ENCODE assay signal across 24 cellular contexts in the genomic region with DNA sequence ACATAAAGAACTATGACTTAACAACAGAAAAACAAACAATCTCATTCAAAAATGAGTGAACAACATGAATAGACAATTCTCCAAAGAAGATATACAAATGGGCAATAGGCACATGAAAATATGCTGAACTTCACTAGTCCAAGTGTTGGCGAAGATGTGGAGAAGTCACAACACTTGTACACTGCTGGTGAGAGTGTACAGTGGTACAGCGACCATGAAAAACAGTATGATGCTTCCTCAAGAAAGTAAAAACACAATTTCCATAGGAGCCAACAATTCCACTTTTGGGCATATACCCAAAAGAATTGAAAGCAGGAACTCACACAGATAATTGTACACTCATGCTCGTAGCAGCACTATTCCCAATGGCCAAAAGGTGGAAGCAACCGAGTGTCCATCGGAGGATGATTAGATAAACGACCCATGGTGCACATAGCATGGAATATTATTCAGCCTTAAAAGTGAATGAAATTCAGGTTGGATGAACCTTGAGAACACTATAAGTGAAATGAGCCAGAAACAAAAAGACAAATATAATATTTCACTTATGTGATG. TPM values are rescaled to one million over a fixed set of nuclear protein-coding genes. Genes with fewer than 3 reads are reported as not detected.
A peak's percentile ranks its signal among the peaks of the same experiment; 100 is the strongest.
DNase-seq lines count a peak whose midpoint lies in the region; ATAC-seq, FAIRE-seq and TF ChIP-seq lines count a peak whose summit lies in the region.
"Had no signal": no experiment of that assay in that cellular context is flagged by ENCODE, and none has a peak within 500 bp of the region (broad histone marks: within the 10 kb centered on the region; RNA-seq: fewer than 3 reads in every experiment).

No MANE protein-coding gene starts in this region.

- H3K36me3 Mint-ChIP-seq in CD4-positive, alpha-beta T cell (ENCODE audit: low read depth), result peaks cover 45% of the 10 kb centered on the region
- H3K36me3 Mint-ChIP-seq in activated naive CD8-positive, alpha-beta T cell treated with anti-CD3 and anti-CD28 coated beads for 36 hours, result peaks cover 42% of the 10 kb centered on the region
- H3K36me3 Mint-ChIP-seq in naive B cell, result peaks cover 13 to 22% of the 10 kb centered on the region in 2 donors

- H3K4me3 ChIP-seq in kidney (ENCODE audit: low read length in 2 of 2), result no peak overlapping the region
- no peak overlapping the region for H3K4me3 ChIP-seq in uterus
- H3K4me3 ChIP-seq: GM23248, Peyer's patch, SJCRH30 had no signal

- peaks cover 0 to 8% of the 10 kb centered on the region in 2 donors for H3K4me1 ChIP-seq in kidney (ENCODE audit: control insufficient read depth in 1 of 2, insufficient read depth in 1 of 2, low read depth in 1 of 2, low read length in 2 of 2)
- no peaks in the 10 kb centered on the region for H3K4me1 ChIP-seq in uterus
- H3K4me1 ChIP-seq: SJCRH30 had no signal

- H3K27ac Mint-ChIP-seq in CD4-positive, alpha-beta T cell, result peak overlapping the region; percentile 95
- H3K27ac Mint-ChIP-seq in activated naive CD8-positive, alpha-beta T cell treated with anti-CD3 and anti-CD28 coated beads for 36 hours, result peak overlapping the region; percentile 5
- H3K27ac Mint-ChIP-seq in naive B cell, result peak overlapping the region in 5 of 6 donors; percentile 9 to 98 (median 25)
- H3K27ac Mint-ChIP-seq: H9, HFFc6 had no signal

- no peak for ATAC-seq in CD4-positive, alpha-beta T cell (ENCODE audit: poor library complexity)
- no peak for ATAC-seq in naive B cell (ENCODE audit: low read depth in 2 of 2)

- no peak overlapping the region for H3K4me3 Mint-ChIP-seq in CD4-positive, alpha-beta T cell
- H3K4me3 Mint-ChIP-seq in activated naive CD8-positive, alpha-beta T cell treated with anti-CD3 and anti-CD28 coated beads for 36 hours, result no peak overlapping the region
- no peak overlapping the region for H3K4me3 Mint-ChIP-seq in naive B cell
- H3K4me3 Mint-ChIP-seq: H9, HFFc6 had no signal

- no peaks in the 10 kb centered on the region for H3K9me3 ChIP-seq in CD4-positive, alpha-beta T cell (ENCODE audit: control insufficient read depth, low read length)
- H3K9me3 ChIP-seq in kidney (ENCODE audit: control insufficient read depth in 1 of 2, low read length in 2 of 2) (no peaks in the 10 kb centered on the region), uterus (no peaks in the 10 kb centered on the region)
- H3K9me3 ChIP-seq: Peyer's patch, SJCRH30 had no signal

- FAIRE-seq in GM12891 (lab: Jason Lieb, UNC) (peak; percentile 63), kidney (lab: Jason Lieb, UNC) (no peak)
- FAIRE-seq: G401.6 had no signal

- POLR2A ChIA-PET in CD4-positive, alpha-beta T cell (lab: Charles Lee), result interaction anchor here (1.7 to 4.8 kb wide), 2 partner anchors 19 to 21 kb away, joined by 7 to 21 read pairs; no protein-coding TSS in a partner anchor

- in situ Hi-C loops in GM13976 (cut with MboI; ENCODE audit: low sequenced_read_pairs, unreplicated experiment), result no loop called here

- intact Hi-C loops in CD4-positive, alpha-beta T cell (cut with DNase I, micrococcal nuclease), result loop anchor here in 1 of 2 experiments (10.0 kb wide), 1 partner anchor 235 kb away; no protein-coding TSS in a partner anchor
- intact Hi-C loops in kidney (cut with DNase I), result no loop called here
- intact Hi-C loops in uterus (cut with DNase I; ENCODE audit: low total_unique reads), result no loop called here

- H3K27ac ChIP-seq in CD4-positive, alpha-beta T cell (ENCODE audit: low read depth, low read length), result no peak overlapping the region
- H3K27ac ChIP-seq in kidney (ENCODE audit: low read depth in 2 of 2, low read length in 2 of 2) (no peak overlapping the region), uterus (no peak overlapping the region)
- H3K27ac ChIP-seq: GM23248, KMS-11, Peyer's patch, SJCRH30 had no signal

- H3K27me3 Mint-ChIP-seq in CD4-positive, alpha-beta T cell, result no peaks in the 10 kb centered on the region
- H3K27me3 Mint-ChIP-seq in activated naive CD8-positive, alpha-beta T cell treated with anti-CD3 and anti-CD28 coated beads for 36 hours, result no peaks in the 10 kb centered on the region
- no peaks in the 10 kb centered on the region for H3K27me3 Mint-ChIP-seq in naive B cell

- TF ChIP-seq CTCF in CD4-positive, alpha-beta T cell (IDR thresholded peaks at IDR 0.05), result no peak
- TF ChIP-seq CTCF in kidney (IDR thresholded peaks at IDR 0.05; ENCODE audit: borderline replicate concordance, extremely low read depth, insufficient read depth), result no peak
- TF ChIP-seq CTCF in GM13976 (IDR thresholded peaks at IDR 0.05; ENCODE audit: borderline replicate concordance, control extremely low read depth, extremely low read depth, insufficient read depth, missing control alignments), result no peak
- no peak for TF ChIP-seq CTCF in uterus (IDR thresholded peaks at IDR 0.05)

- H3K4me1 Mint-ChIP-seq in CD4-positive, alpha-beta T cell (ENCODE audit: low read depth), result peaks cover 80% of the 10 kb centered on the region
- peaks cover 60% of the 10 kb centered on the region for H3K4me1 Mint-ChIP-seq in activated naive CD8-positive, alpha-beta T cell treated with anti-CD3 and anti-CD28 coated beads for 36 hours
- peaks cover 47 to 53% (median 49%) of the 10 kb centered on the region in 3 donors for H3K4me1 Mint-ChIP-seq in naive B cell

- H3K36me3 ChIP-seq in kidney (ENCODE audit: control insufficient read depth in 1 of 2, insufficient read depth in 2 of 2, low read length in 2 of 2), result peaks cover 0 to 2% of the 10 kb centered on the region in 2 donors
- no peaks in the 10 kb centered on the region for H3K36me3 ChIP-seq in uterus
- H3K36me3 ChIP-seq: SJCRH30 had no signal

- H3K27me3 ChIP-seq in CD4-positive, alpha-beta T cell (ENCODE audit: control insufficient read depth, insufficient read depth, low read length), result no peaks in the 10 kb centered on the region
- no peaks in the 10 kb centered on the region for H3K27me3 ChIP-seq in uterus
- H3K27me3 ChIP-seq: Peyer's patch, SJCRH30 had no signal

- TF ChIP-seq POLR2A in GM12891 (IDR thresholded peaks at IDR 0.05; ENCODE audit: low read depth, low read length) (peak; percentile 77; the same call in 1 of the 2 replicates), uterus (IDR thresholded peaks at IDR 0.05) (no peak)

- H3K9ac ChIP-seq in kidney (ENCODE audit: low read length in 2 of 2), result no peak overlapping the region
- H3K9ac ChIP-seq: GM23248, KMS-11 had no signal

- no peak for DNase-seq in CD4-positive, alpha-beta T cell
- no peak for DNase-seq in GM12891 (ENCODE audit: insufficient read length, low spot score)
- DNase-seq in activated naive CD8-positive, alpha-beta T cell treated with anti-CD3 and anti-CD28 coated beads for 36 hours, result no peak
- no peak for DNase-seq in naive B cell
- no peak for DNase-seq in kidney
- no peak for DNase-seq in GM13976 (ENCODE audit: low spot score)
- DNase-seq in uterus, result no peak
- DNase-seq: GM23248, H9, HFFc6, IMR-90, MV-4-11, NCI-H1105 treated with DMSO at 0.1 percent for 48 hours, NCI-H1694, NCI-H2081, NCI-H2171, NCI-H524, NCI-H82, Peyer's patch, SJCRH30 had no signal

- CTCF ChIA-PET in CD4-positive, alpha-beta T cell (lab: Charles Lee), result interaction anchor here (1.3 kb wide), 1 partner anchor 23 kb away, joined by 3 read pairs; no protein-coding TSS in a partner anchor

- no peaks in the 10 kb centered on the region for H3K9me3 Mint-ChIP-seq in CD4-positive, alpha-beta T cell
- no peaks in the 10 kb centered on the region for H3K9me3 Mint-ChIP-seq in activated naive CD8-positive, alpha-beta T cell treated with anti-CD3 and anti-CD28 coated beads for 36 hours
- no peaks in the 10 kb centered on the region for H3K9me3 Mint-ChIP-seq in naive B cell
- H3K9me3 Mint-ChIP-seq: H9, HFFc6 had no signal

TF ChIP-seq in GM12891, 5 proteins besides CTCF, POLR2A, EP300 and RAD21:
- TF ChIP-seq POLR2AphosphoS5 (IDR thresholded peaks at IDR 0.05; ENCODE audit: low read depth, low read length), result peak; percentile 65; the same call in 1 of the 2 replicates
- no peak for TF ChIP-seq SPI1 (IDR thresholded peaks at IDR 0.05; ENCODE audit: low read depth, low read length)
- TF ChIP-seq PAX5 (IDR thresholded peaks at IDR 0.05; ENCODE audit: insufficient read depth, low read length, severe bottlenecking), result no peak

RNA-seq across cellular contexts. Expression of a gene that starts 6.6 kb away (rescaled TPM):
- total RNA-seq in CD4-positive, alpha-beta T cell, result 100 to 1,000 TPM; 560 TPM
- polyA plus RNA-seq in GM12891 (2012; ENCODE audit: low read depth, missing spikeins), result 332 TPM
- total RNA-seq in activated naive CD8-positive, alpha-beta T cell treated with anti-CD3 and anti-CD28 coated beads for 36 hours, result 100 to 1,000 TPM; 178 to 181 TPM
- 100 to 1,000 TPM; 212 to 354 (median 251) TPM for polyA plus RNA-seq in naive B cell (ENCODE audit: low read depth in 6 of 6)
- total RNA-seq in kidney, result 87.8 TPM
- 52.1 TPM for polyA plus RNA-seq in kidney (ENCODE audit: insufficient read depth, low read depth, low replicate concordance)
- 100 to 1,000 TPM in 2 of 4 donors, 10 to 100 TPM in 2; 14.2 to 146 (median 104) TPM for total RNA-seq in uterus
- total RNA-seq: A673, IMR-90, SJCRH30 had no signal
- polyA plus RNA-seq: IMR-90 had no signal

RNA-seq across cellular contexts. Expression of a gene that starts 48.9 kb away (rescaled TPM):
- total RNA-seq in CD4-positive, alpha-beta T cell, result not detected
- 10.8 TPM for polyA plus RNA-seq in GM12891 (2012; ENCODE audit: low read depth, missing spikeins)
- total RNA-seq in activated naive CD8-positive, alpha-beta T cell treated with anti-CD3 and anti-CD28 coated beads for 36 hours, result 10 to 100 TPM; 10.6 to 11.5 TPM
- polyA plus RNA-seq in naive B cell (ENCODE audit: low read depth in 6 of 6), result 1 to 10 TPM in 3 of 6 donors, not detected in 3; 1.8 to 3.1 (median 2.5) TPM
- 1.1 TPM for total RNA-seq in kidney
- polyA plus RNA-seq in kidney (ENCODE audit: insufficient read depth, low read depth, low replicate concordance), result not detected
- under 1 TPM in 1 of 4 donors, not detected in 3; 0.24 TPM for total RNA-seq in uterus
- total RNA-seq: A673, GM23248, HFFc6, IMR-90, OCI-LY7, SJCRH30 had no signal
- polyA plus RNA-seq: GM23248, IMR-90 had no signal

Comparison
In these comparisons a context has a peak if more than half of its experiments do, and no peak if none do; other contexts are left out.
1. H3K27ac Mint-ChIP-seq: peak in every context shown above with its lines; median percentile 95 in CD4-positive, alpha-beta T cell; 25 in naive B cell; 5 in activated naive CD8-positive, alpha-beta T cell treated with anti-CD3 and anti-CD28 coated beads for 36 hours.